ENCODE assay signal across 13 cellular contexts in genomic region chr7:158760936-158761335, GRCh38. TPM values are rescaled to one million over a fixed set of nuclear protein-coding genes. Genes with fewer than 3 reads are reported as not detected.
DNase-seq lines count a peak whose midpoint lies in the region; ATAC-seq and TF ChIP-seq lines count a peak whose summit lies in the region.
"Had no signal": no experiment of that assay in that cellular context is flagged by ENCODE, and none has a peak within 500 bp of the region (broad histone marks: within the 10 kb centered on the region; RNA-seq: fewer than 3 reads in every experiment).

No MANE protein-coding gene starts in this region.

- peaks cover 43% of the 10 kb centered on the region for H3K36me3 Mint-ChIP-seq in HFFc6 (ENCODE audit: low read depth)

- H3K4me3 ChIP-seq in astrocyte of the spinal cord (ENCODE audit: low read depth, low read length) (no peak overlapping the region), hepatocyte (no peak overlapping the region), left lung (no peak overlapping the region)

- TF ChIP-seq CTCF in C4-2B (conservative IDR thresholded peaks at IDR 0.05) (peak; percentile 33), HFFc6 (IDR thresholded peaks at IDR 0.05) (peak; percentile 44), astrocyte of the spinal cord (IDR thresholded peaks at IDR 0.05; ENCODE audit: low read depth, low read length) (peak; percentile 35), hepatocyte (IDR thresholded peaks at IDR 0.05; ENCODE audit: poor library complexity) (peak; percentile 5), left lung (IDR thresholded peaks at IDR 0.05) (no peak)

- H3K4me1 ChIP-seq in hepatocyte (ENCODE audit: insufficient read depth) = no peaks in the 10 kb centered on the region
- no peaks in the 10 kb centered on the region for H3K4me1 ChIP-seq in left lung

- no peaks in the 10 kb centered on the region for H3K79me2 ChIP-seq in hepatocyte

- ATAC-seq in sciatic nerve = no peak
- no peak for ATAC-seq in left lung
- ATAC-seq: Right ventricle myocardium inferior; stimulated activated naive B cell treated with anti-CD40 and anti-IgM and Interleukin-4, amounts not matched to agents 10 μg/mL and 1 μg/mL and 100 μg/mL, for 72 hours had no signal

- H3K4me3 Mint-ChIP-seq in HFFc6 = no peak overlapping the region
- H3K4me3 Mint-ChIP-seq: stimulated activated naive B cell treated with anti-CD40 and anti-IgM and Interleukin-4, amounts not matched to agents 10 μg/mL and 1 μg/mL and 100 μg/mL, for 72 hours had no signal

- H3K9me3 ChIP-seq in hepatocyte (ENCODE audit: low read depth) (no peaks in the 10 kb centered on the region), left lung (no peaks in the 10 kb centered on the region)

- H4K20me1 ChIP-seq in hepatocyte (ENCODE audit: insufficient read depth, poor library complexity, severe bottlenecking) = no peaks in the 10 kb centered on the region

- no peak overlapping the region for H3K27ac Mint-ChIP-seq in HFFc6
- H3K27ac Mint-ChIP-seq: stimulated activated naive B cell treated with anti-CD40 and anti-IgM and Interleukin-4, amounts not matched to agents 10 μg/mL and 1 μg/mL and 100 μg/mL, for 72 hours had no signal

- H3K27ac ChIP-seq in C4-2B = no peak overlapping the region
- no peak overlapping the region for H3K27ac ChIP-seq in hepatocyte
- no peak overlapping the region for H3K27ac ChIP-seq in left lung

- no peak overlapping the region for H3K4me2 ChIP-seq in hepatocyte

- intact Hi-C loops in sciatic nerve (cut with DNase I) = no loop called here
- intact Hi-C loops in left lung (cut with DNase I) = no loop called here

- H2AFZ ChIP-seq in hepatocyte = no peak overlapping the region

- H3K9me2 ChIP-seq in hepatocyte (replicated peaks; ENCODE audit: insufficient read depth) = no peaks in the 10 kb centered on the region

- H3K9me3 Mint-ChIP-seq in HFFc6 = no peaks in the 10 kb centered on the region
- H3K9me3 Mint-ChIP-seq: stimulated activated naive B cell treated with anti-CD40 and anti-IgM and Interleukin-4, amounts not matched to agents 10 μg/mL and 1 μg/mL and 100 μg/mL, for 72 hours had no signal

- in situ Hi-C loops in astrocyte of the spinal cord (cut with HindIII; ENCODE audit: low sequenced_read_pairs) = no loop called here

- H3K27me3 ChIP-seq in hepatocyte (no peaks in the 10 kb centered on the region), left lung (no peaks in the 10 kb centered on the region)

- peaks cover 2% of the 10 kb centered on the region; the same call in 1 of the 2 replicates for H3K27me3 Mint-ChIP-seq in HFFc6 (ENCODE audit: insufficient read depth)
- H3K27me3 Mint-ChIP-seq: stimulated activated naive B cell treated with anti-CD40 and anti-IgM and Interleukin-4, amounts not matched to agents 10 μg/mL and 1 μg/mL and 100 μg/mL, for 72 hours had no signal

- no peaks in the 10 kb centered on the region for H3K4me1 Mint-ChIP-seq in HFFc6 (ENCODE audit: low read depth)

- DNase-seq in HFFc6 (no peak), astrocyte of the spinal cord (ENCODE audit: low read depth, low spot score) (no peak), hepatocyte (ENCODE audit: low spot score) (no peak), sciatic nerve (ENCODE audit: low spot score) (no peak), left lung (no peak), superior temporal gyrus (ENCODE audit: extremely low spot score) (no peak)
- no peak for DNase-seq in activated CD8-positive, alpha-beta memory T cell treated with anti-CD3 and anti-CD28 coated beads, Interleukin-2, amount 50 U/mL, for 48 hours
- DNase-seq: NCI-H1105 treated with DMSO at 0.1 percent for 48 hours; NCI-H510A treated with DMSO at 0.1 percent for 48 hours; posterior cingulate gyrus; stimulated activated naive B cell treated with anti-CD40 and anti-IgM and Interleukin-4, amounts not matched to agents 10 μg/mL and 1 μg/mL and 100 μg/mL, for 72 hours had no signal

- H3K36me3 ChIP-seq in hepatocyte (replicated peaks; ENCODE audit: insufficient read depth, low read depth) (no peaks in the 10 kb centered on the region), left lung (peaks cover 0 to 84% of the 10 kb centered on the region in 2 donors)

- WGBS in hepatocyte (ENCODE audit: low lambda C conversion rate, missing lambda C conversion rate) = 90% methylated on average over 8 of the region's 8 CpGs

RNA-seq across cellular contexts. Expression of gene NCAPG2, which starts 56.3 kb away (rescaled TPM):
- total RNA-seq in HFFc6 (2021; fragmentation: NEBNext Ultra II Directional; extraction: Animal tissue kit (Norgen Biotek cat#: 25700)) = 10 to 100 TPM; 27.1 to 60.3 (median 54.8) TPM
- 7.1 and 9.5 TPM in 2 replicates for total RNA-seq in hepatocyte
- polyA plus RNA-seq in hepatocyte = 6.2 and 7.0 TPM in 2 replicates
- 11.7 TPM for total RNA-seq in sciatic nerve
- total RNA-seq in left lung = 10 to 100 TPM; 13.5 to 15.2 TPM

Comparison
In these comparisons a context has a peak if more than half of its experiments do, and no peak if none do; other contexts are left out.
1. CTCF ChIP-seq: peak in C4-2B (single experiment), HFFc6 (single experiment), astrocyte of the spinal cord (single experiment) and hepatocyte (single experiment); none in left lung (0 of 2).